11 cellular contexts compared by ENCODE assay signal in the genomic region with DNA sequence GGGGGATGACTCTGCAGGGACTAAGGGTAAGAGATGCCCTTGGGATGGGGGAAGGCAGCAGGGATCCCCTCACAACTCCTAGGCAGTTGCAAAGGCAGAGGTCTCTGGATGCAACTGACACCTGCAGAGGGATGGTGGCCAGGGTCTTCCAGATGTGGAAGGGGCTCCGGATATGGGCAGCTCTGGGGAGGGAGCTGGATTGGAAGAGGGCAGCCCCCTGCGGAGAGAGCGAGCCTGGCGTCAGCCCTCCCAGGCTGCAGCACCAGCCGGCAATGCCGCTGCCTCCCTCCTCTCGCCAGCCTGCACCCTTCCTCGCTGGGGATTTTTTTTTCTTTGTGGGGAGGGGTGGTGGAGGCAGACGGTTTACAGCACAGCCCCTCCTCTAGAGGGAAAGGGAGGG. TPM values are rescaled to one million over a fixed set of nuclear protein-coding genes. Genes with fewer than 3 reads are reported as not detected.
DNase-seq lines count a peak whose midpoint lies in the region; ATAC-seq and TF ChIP-seq lines count a peak whose summit lies in the region.
"Had no signal": no experiment of that assay in that cellular context is flagged by ENCODE, and none has a peak within 500 bp of the region (broad histone marks: within the 10 kb centered on the region; RNA-seq: fewer than 3 reads in every experiment).

No MANE protein-coding gene starts in this region.

- no peak overlapping the region for H3K27ac Mint-ChIP-seq in osteocyte (ENCODE audit: unreplicated experiment)
- H3K27ac Mint-ChIP-seq: CD14-positive monocyte had no signal

- no peaks in the 10 kb centered on the region for H3K79me2 ChIP-seq in GM23248 (ENCODE audit: insufficient read depth)

- H3K4me2 ChIP-seq in BLaER1 (peak overlapping the region; percentile 97; the same call in 1 of the 2 replicates), GM23248 (ENCODE audit: unreplicated experiment) (no peak overlapping the region)

- no peaks in the 10 kb centered on the region for H3K9me2 ChIP-seq in GM23248 (ENCODE audit: insufficient read depth)

- H4K20me1 ChIP-seq in BLaER1 (peaks cover 24% of the 10 kb centered on the region), GM23248 (ENCODE audit: insufficient read depth) (no peaks in the 10 kb centered on the region)

- no peak for TF ChIP-seq CTCF in osteocyte (IDR thresholded peaks at IDR 0.05)

- ATAC-seq in left ventricle myocardium superior (peak; percentile 2), GM18909 (IDR thresholded peaks at IDR 0.05; ENCODE audit: poor library complexity, unreplicated experiment) (no peak), left colon (no peak)

- H3K4me3 ChIP-seq in BLaER1 = no peak overlapping the region
- no peak overlapping the region for H3K4me3 ChIP-seq in GM23248

- H3K4me3 Mint-ChIP-seq in osteocyte (ENCODE audit: unreplicated experiment) = peak overlapping the region; percentile 64

- WGBS in GM23248 (ENCODE audit: low coverage in 1 of 2, low lambda C conversion rate in 2 of 2, missing lambda C conversion rate in 2 of 2), 2 experiments = 6 to 13% methylated on average over 9 of the region's 9 CpGs

- H3K9me3 ChIP-seq in BLaER1 = no peaks in the 10 kb centered on the region
- no peaks in the 10 kb centered on the region for H3K9me3 ChIP-seq in GM23248 (ENCODE audit: low read depth)

- no peak overlapping the region for H2AFZ ChIP-seq in GM23248

- H3K36me3 Mint-ChIP-seq in osteocyte (ENCODE audit: unreplicated experiment) = no peaks in the 10 kb centered on the region

- H3K9me3 Mint-ChIP-seq in osteocyte (ENCODE audit: unreplicated experiment) = no peaks in the 10 kb centered on the region

- H3F3A ChIP-seq in GM23248 (ENCODE audit: insufficient read depth) = no peaks in the 10 kb centered on the region

- peak; percentile 13 for DNase-seq in NCI-H524 treated with DMSO at 0.1 percent for 48 hours (lab: John Stamatoyannopoulos, UW)
- no peak for DNase-seq in left ventricle myocardium superior
- no peak for DNase-seq in osteocyte (ENCODE audit: extremely low spot score, unreplicated experiment)
- no peak for DNase-seq in GM23248
- DNase-seq in NCI-H748 (lab: John Stamatoyannopoulos, UW; ENCODE audit: unreplicated experiment) = no peak
- DNase-seq in left colon = no peak
- DNase-seq: IMR-90 had no signal

- peaks cover 19% of the 10 kb centered on the region for H3K27me3 Mint-ChIP-seq in osteocyte (ENCODE audit: unreplicated experiment)

- peaks cover 10% of the 10 kb centered on the region for H3K4me1 Mint-ChIP-seq in osteocyte (ENCODE audit: unreplicated experiment)

- in situ Hi-C loops in GM23248 (cut with MboI) = no loop called here

- H3K27me3 ChIP-seq in BLaER1 (peaks cover 84% of the 10 kb centered on the region), GM23248 (replicated peaks; ENCODE audit: insufficient read depth) (peaks cover 6% of the 10 kb centered on the region; the same call in 1 of the 2 replicates)

- no peak overlapping the region for H3K9ac ChIP-seq in BLaER1
- H3K9ac ChIP-seq in GM23248 = no peak overlapping the region

- H3K27ac ChIP-seq in BLaER1 = no peak overlapping the region
- H3K27ac ChIP-seq in GM23248 = no peak overlapping the region
- H3K27ac ChIP-seq: RWPE1 had no signal

- H3K4me1 ChIP-seq in BLaER1 (peaks cover 13% of the 10 kb centered on the region), GM23248 (ENCODE audit: insufficient read depth) (no peaks in the 10 kb centered on the region)

- H3K36me3 ChIP-seq in BLaER1 (no peaks in the 10 kb centered on the region), GM23248 (ENCODE audit: low read depth) (no peaks in the 10 kb centered on the region)

- intact Hi-C loops in left ventricle myocardium superior (cut with micrococcal nuclease) (no loop called here), left colon (cut with DNase I, micrococcal nuclease) (no loop called here)

RNA-seq across cellular contexts. Expression of gene INSYN1, which starts 1.7 kb away (rescaled TPM):
- total RNA-seq in left ventricle myocardium superior (168 TPM), osteocyte (7.9 and 8.0 TPM in 2 replicates), left colon (1 to 10 TPM in 1 of 2 donors, under 1 TPM in 1; 0.82 to 1.5 TPM)
- 8.1 and 10.4 TPM in 2 replicates for total RNA-seq in GM23248 (2014; rRNA removed; shearing (Covaris generic))
- 0.10 and 0.11 TPM in 2 replicates for polyA plus RNA-seq in GM23248 (2016; fragmentation: Nextera tagmentation; extraction: Ambion mirVana)
- polyA plus RNA-seq: CD14-positive monocyte had no signal

Comparison
In these comparisons a context has a peak if more than half of its experiments do, and no peak if none do; other contexts are left out.
1. RNA of gene INSYN1, which starts 1.7 kb away (total RNA-seq): 168 TPM in left ventricle myocardium superior (single experiment); 8.1 to 10.4 TPM in GM23248, 7.9 to 8.0 TPM in osteocyte and 0.82 to 1.5 TPM in left colon; every median in the first group is over 10 times any median in the second.